In the genomic region with DNA sequence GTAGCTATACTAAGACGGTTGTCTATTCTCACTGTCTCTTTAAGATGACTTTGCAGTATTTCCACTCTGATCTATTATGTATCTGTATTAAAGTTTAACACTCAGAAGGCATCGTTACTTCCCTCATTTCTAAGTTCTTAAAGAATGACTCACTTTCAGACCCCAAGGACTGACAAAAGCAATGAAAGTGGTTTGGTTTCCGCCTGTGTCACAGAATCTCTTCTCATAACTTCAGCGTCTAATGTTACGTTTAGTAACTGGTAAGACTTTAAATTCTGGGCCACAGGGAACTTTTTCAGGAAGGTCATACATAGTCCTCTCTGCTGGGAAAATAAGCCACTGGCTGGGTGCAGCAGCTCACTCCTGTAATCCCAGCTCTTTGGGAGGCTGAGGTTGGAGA, we compare ENCODE assay signal across 19 cellular contexts.
DNase-seq lines count a peak whose midpoint lies in the region; ATAC-seq and TF ChIP-seq lines count a peak whose summit lies in the region.
"Had no signal": no experiment of that assay in that cellular context is flagged by ENCODE, and none has a peak within 500 bp of the region (broad histone marks: within the 10 kb centered on the region; RNA-seq: fewer than 3 reads in every experiment).

No MANE protein-coding gene starts in this region.

- H3K27ac ChIP-seq in AG04450 (ENCODE audit: low read depth, low read length) (peak overlapping the region; percentile 86), adrenal gland (no peak overlapping the region)
- H3K27ac ChIP-seq: HL-60, uterus had no signal

- 55 to 77% (median 61%) methylated on average over 5 of the region's 5 CpGs for WGBS in adrenal gland, 4 donors

- POLR2A ChIA-PET in AG04450 (lab: Yijun Ruan, JAX): interaction anchor here (1.2 kb wide), 1 partner anchor 8 kb away, joined by 3 read pairs; no protein-coding TSS in a partner anchor

- H3K9me3 ChIP-seq in AG04450 (ENCODE audit: control insufficient read depth, insufficient read depth, low read length) (no peaks in the 10 kb centered on the region), adrenal gland (replicated peaks in 1 of 3) (no peaks in the 10 kb centered on the region)
- H3K9me3 ChIP-seq: uterus had no signal

- DNase-seq in AG04450 (ENCODE audit: low read depth, low spot score): peak; percentile 66
- DNase-seq in NB4 (ENCODE audit: low read depth): peak; percentile 15
- DNase-seq in astrocyte of the spinal cord (ENCODE audit: low read depth, low spot score): peak; percentile 96
- peak; percentile 25 for DNase-seq in left kidney (ENCODE audit: low read depth, low spot score)
- DNase-seq in adrenal gland: no peak
- no peak for DNase-seq in stimulated activated naive CD8-positive, alpha-beta T cell treated with anti-CD3 and anti-CD28 coated beads, Interleukin-15, Interleukin-2, amounts not matched to agents 100 U/mL and 50 U/mL, for 24 hours
- no peak for DNase-seq in DMS153 treated with DMSO at 0.1 percent for 48 hours (lab: John Stamatoyannopoulos, UW; ENCODE audit: unreplicated experiment)
- DNase-seq in pons (ENCODE audit: low spot score): no peak
- DNase-seq: activated CD4-positive, alpha-beta T cell treated with anti-CD3 and anti-CD28 coated beads, Interleukin-2, amount 50 U/mL, for 48 hours; aorta; DMS79; foreskin fibroblast; midbrain; NCI-H187; nucleus accumbens; Right ventricle myocardium superior; stimulated activated naive CD4-positive, alpha-beta T cell treated with Interleukin-2 at 50 U/mL for 16 hours; uterus had no signal

- H3K4me3 ChIP-seq in AG04450 (ENCODE audit: low read depth, low read length) (no peak overlapping the region), NB4 (ENCODE audit: low read depth, low read length) (no peak overlapping the region), astrocyte of the spinal cord (ENCODE audit: low read depth, low read length) (no peak overlapping the region), adrenal gland (no peak overlapping the region)
- H3K4me3 ChIP-seq: uterus had no signal

- intact Hi-C loops in adrenal gland (cut with DNase I): no loop called here

- TF ChIP-seq POLR2A in NB4 (IDR thresholded peaks at IDR 0.05; ENCODE audit: extremely low read depth, insufficient read length) (no peak), adrenal gland (IDR thresholded peaks at IDR 0.05) (no peak)

- TF ChIP-seq CTCF in AG04450 (IDR thresholded peaks at IDR 0.05; ENCODE audit: low read depth, low read length) (no peak), NB4 (IDR thresholded peaks at IDR 0.05; ENCODE audit: low read depth, low read length) (no peak), astrocyte of the spinal cord (IDR thresholded peaks at IDR 0.05; ENCODE audit: low read depth, low read length) (no peak), adrenal gland (IDR thresholded peaks at IDR 0.05) (no peak)

- CTCF ChIA-PET in AG04450 (lab: Charles Lee): no interaction called here

- H3K4me1 ChIP-seq in adrenal gland (replicated peaks in 1 of 2): no peaks in the 10 kb centered on the region
- H3K4me1 ChIP-seq: uterus had no signal

- in situ Hi-C loops in astrocyte of the spinal cord (cut with HindIII; ENCODE audit: low sequenced_read_pairs): no loop called here

- H3K27me3 ChIP-seq in AG04450 (ENCODE audit: control insufficient read depth, insufficient read depth, low read length) (no peaks in the 10 kb centered on the region), adrenal gland (no peaks in the 10 kb centered on the region)
- H3K27me3 ChIP-seq: uterus had no signal

- H3K36me3 ChIP-seq in adrenal gland (replicated peaks in 1 of 2): no peaks in the 10 kb centered on the region
- H3K36me3 ChIP-seq: uterus had no signal

- no peak for ATAC-seq in stimulated activated naive CD8-positive, alpha-beta T cell treated with anti-CD3 and anti-CD28 coated beads, Interleukin-15, Interleukin-2, amounts not matched to agents 100 U/mL and 50 U/mL, for 24 hours

Comparison
In these comparisons a context has a peak if more than half of its experiments do, and no peak if none do; other contexts are left out.
1. DNase-seq: peak in AG04450 (single experiment), NB4 (single experiment), astrocyte of the spinal cord (single experiment) and left kidney (single experiment); none in adrenal gland (0 of 7), stimulated activated naive CD8-positive, alpha-beta T cell treated with anti-CD3 and anti-CD28 coated beads, Interleukin-15, Interleukin-2, amounts not matched to agents 100 U/mL and 50 U/mL, for 24 hours (single experiment), DMS153 treated with DMSO at 0.1 percent for 48 hours (single experiment) and pons (single experiment).